In the genomic region with DNA sequence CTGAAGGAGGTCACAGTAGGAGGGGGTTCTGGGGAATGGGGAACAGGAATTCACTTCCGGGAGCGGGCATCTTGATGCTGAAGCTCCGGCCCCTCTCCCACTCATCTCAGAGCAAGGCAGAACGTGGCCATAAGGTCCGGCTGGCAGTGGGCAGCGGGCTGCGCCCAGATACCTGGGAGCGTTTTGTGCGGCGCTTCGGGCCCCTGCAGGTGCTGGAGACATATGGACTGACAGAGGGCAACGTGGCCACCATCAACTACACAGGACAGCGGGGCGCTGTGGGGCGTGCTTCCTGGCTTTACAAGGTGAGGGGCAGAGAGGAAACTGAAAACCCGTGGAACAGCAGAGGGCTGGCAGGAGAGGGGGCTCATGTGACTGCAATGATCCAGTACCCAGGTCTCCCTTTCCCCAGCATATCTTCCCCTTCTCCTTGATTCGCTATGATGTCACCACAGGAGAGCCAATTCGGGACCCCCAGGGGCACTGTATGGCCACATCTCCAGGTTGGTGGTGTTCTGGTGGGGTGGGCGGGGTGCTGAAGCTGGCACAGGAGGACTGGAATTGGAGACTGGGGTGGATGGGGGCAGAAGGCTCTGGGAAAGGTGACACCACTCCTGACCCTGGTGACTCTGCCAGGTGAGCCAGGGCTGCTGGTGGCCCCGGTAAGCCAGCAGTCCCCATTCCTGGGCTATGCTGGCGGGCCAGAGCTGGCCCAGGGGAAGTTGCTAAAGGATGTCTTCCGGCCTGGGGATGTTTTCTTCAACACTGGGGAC, we compare ENCODE assay signal across 19 cellular contexts. TPM values are rescaled to one million over a fixed set of nuclear protein-coding genes. Genes with fewer than 3 reads are reported as not detected.
DNase-seq lines count a peak whose midpoint lies in the region; ATAC-seq and TF ChIP-seq lines count a peak whose summit lies in the region.
"Had no signal": no experiment of that assay in that cellular context is flagged by ENCODE, and none has a peak within 500 bp of the region (broad histone marks: within the 10 kb centered on the region; RNA-seq: fewer than 3 reads in every experiment).

No MANE protein-coding gene starts in this region.

- H3K4me1 ChIP-seq in CD4-positive, CD25-positive, alpha-beta regulatory T cell (ENCODE audit: control insufficient read depth, insufficient read depth, low read length, poor library complexity, severe bottlenecking), result peaks cover 24% of the 10 kb centered on the region
- H3K4me1 ChIP-seq in breast epithelium, result peaks cover 21 to 30% of the 10 kb centered on the region in 2 donors
- H3K4me1 ChIP-seq in right lobe of liver, result peaks cover 0 to 50% (median 20%) of the 10 kb centered on the region in 4 donors
- H3K4me1 ChIP-seq in spleen, result peaks cover 15 to 86% (median 59%) of the 10 kb centered on the region in 6 donors
- H3K4me1 ChIP-seq: colonic mucosa had no signal

- TF ChIP-seq POLR2A in breast epithelium (IDR thresholded peaks at IDR 0.05) (no peak), right lobe of liver (IDR thresholded peaks at IDR 0.05) (no peak), spleen (IDR thresholded peaks at IDR 0.05) (no peak)

- H3K4me3 ChIP-seq in CD4-positive, CD25-positive, alpha-beta regulatory T cell (ENCODE audit: low read depth, low read length), result no peak overlapping the region
- H3K4me3 ChIP-seq in breast epithelium (peak overlapping the region in 1 of 3 donors; percentile 94), right lobe of liver (peak overlapping the region in 1 of 3 donors; percentile 10), spleen (no peak overlapping the region)
- H3K4me3 ChIP-seq: colonic mucosa, GM23338, tibial nerve had no signal

- no peak overlapping the region for H3K27ac ChIP-seq in CD4-positive, CD25-positive, alpha-beta regulatory T cell (ENCODE audit: insufficient read depth, low read length, poor library complexity, severe bottlenecking)
- H3K27ac ChIP-seq in breast epithelium, result peak overlapping the region; percentile 85 to 94
- peak overlapping the region; percentile 6 to 70 (median 40) for H3K27ac ChIP-seq in right lobe of liver
- H3K27ac ChIP-seq in spleen, result peak overlapping the region in 1 of 8 donors; percentile 3
- H3K27ac ChIP-seq: colonic mucosa, epithelial cell of prostate had no signal

- H3K9me3 Mint-ChIP-seq in CD4-positive, CD25-positive, alpha-beta regulatory T cell, result no peaks in the 10 kb centered on the region
- no peaks in the 10 kb centered on the region for H3K9me3 Mint-ChIP-seq in activated naive CD4-positive, alpha-beta T cell treated with anti-CD3 and anti-CD28 coated beads, Interleukin-2, amount 10 ng/mL, durations not matched to agents 7 days and 5 days
- H3K9me3 Mint-ChIP-seq: CD14-positive monocyte, GM23338 had no signal

- CTCF ChIA-PET in activated naive CD4-positive, alpha-beta T cell treated with anti-CD3 and anti-CD28 coated beads, Interleukin-2, amount 10 ng/mL, durations not matched to agents 7 days and 5 days (lab: Charles Lee), result no interaction called here

- H3K27me3 ChIP-seq in CD4-positive, CD25-positive, alpha-beta regulatory T cell (ENCODE audit: control insufficient read depth, insufficient read depth, low read length), result no peaks in the 10 kb centered on the region
- no peaks in the 10 kb centered on the region for H3K27me3 ChIP-seq in breast epithelium
- no peaks in the 10 kb centered on the region for H3K27me3 ChIP-seq in right lobe of liver
- H3K27me3 ChIP-seq in spleen (replicated peaks in 1 of 7), result no peaks in the 10 kb centered on the region
- H3K27me3 ChIP-seq: colonic mucosa, tibial nerve had no signal

- no peaks in the 10 kb centered on the region for H3K9me3 ChIP-seq in CD4-positive, CD25-positive, alpha-beta regulatory T cell (ENCODE audit: control insufficient read depth in 2 of 2, low read length in 2 of 2)
- no peaks in the 10 kb centered on the region for H3K9me3 ChIP-seq in breast epithelium
- no peaks in the 10 kb centered on the region for H3K9me3 ChIP-seq in right lobe of liver
- H3K9me3 ChIP-seq in spleen, result no peaks in the 10 kb centered on the region
- H3K9me3 ChIP-seq: colonic mucosa, tibial nerve had no signal

- H3K4me1 Mint-ChIP-seq in CD4-positive, CD25-positive, alpha-beta regulatory T cell, result peaks cover 3 to 30% (median 4%) of the 10 kb centered on the region in 4 donors
- H3K4me1 Mint-ChIP-seq in activated naive CD4-positive, alpha-beta T cell treated with anti-CD3 and anti-CD28 coated beads, Interleukin-2, amount 10 ng/mL, durations not matched to agents 7 days and 5 days, result peaks cover 41% of the 10 kb centered on the region

- intact Hi-C loops in breast epithelium (cut with DNase I; ENCODE audit: low total_unique reads), result loop anchor here (10.0 kb wide), 1 partner anchor 103 kb away; the partner anchor contains the start of genes ILF2 and NPR1
- intact Hi-C loops in right lobe of liver (cut with DNase I), result loop anchor here in 1 of 2 donors (10.0 kb wide), 1 partner anchor 103 kb away; the partner anchor contains the start of genes ILF2 and NPR1
- intact Hi-C loops in spleen (cut with DNase I; ENCODE audit: low total_unique reads), result no loop called here

- H3K36me3 ChIP-seq in CD4-positive, CD25-positive, alpha-beta regulatory T cell (ENCODE audit: control insufficient read depth, insufficient read depth, low read length), result peaks cover 2% of the 10 kb centered on the region
- H3K36me3 ChIP-seq in breast epithelium (no peaks in the 10 kb centered on the region), right lobe of liver (peaks cover 0 to 2% (median 0%) of the 10 kb centered on the region in 4 donors), spleen (peaks cover 0 to 29% (median 2%) of the 10 kb centered on the region in 6 donors)
- H3K36me3 ChIP-seq: colonic mucosa had no signal

- no peaks in the 10 kb centered on the region for H3K27me3 Mint-ChIP-seq in CD4-positive, CD25-positive, alpha-beta regulatory T cell
- H3K27me3 Mint-ChIP-seq in activated naive CD4-positive, alpha-beta T cell treated with anti-CD3 and anti-CD28 coated beads, Interleukin-2, amount 10 ng/mL, durations not matched to agents 7 days and 5 days, result peaks cover 11% of the 10 kb centered on the region

- TF ChIP-seq CTCF in breast epithelium (IDR thresholded peaks at IDR 0.05) (no peak), right lobe of liver (IDR thresholded peaks at IDR 0.05) (no peak), spleen (IDR thresholded peaks at IDR 0.05 in 8 of 11, conservative IDR thresholded peaks at IDR 0.05 in 3 of 11) (no peak)

- no peak for DNase-seq in CD4-positive, CD25-positive, alpha-beta regulatory T cell
- DNase-seq in breast epithelium (ENCODE audit: low spot score in 2 of 2) (no peak), right lobe of liver (peak in 1 of 3 donors; percentile 58), spleen (peak; percentile 73), NOMO-1 (lab: John Stamatoyannopoulos, UW; ENCODE audit: unreplicated experiment in 2 of 2) (no peak), NCI-H128 (lab: John Stamatoyannopoulos, UW; ENCODE audit: unreplicated experiment) (no peak), putamen (ENCODE audit: low spot score) (no peak)
- no peak for DNase-seq in activated naive CD4-positive, alpha-beta T cell treated with anti-CD3 and anti-CD28 coated beads, Interleukin-2, amount 10 ng/mL, durations not matched to agents 7 days and 5 days
- DNase-seq: activated naive CD4-positive, alpha-beta T cell; colonic mucosa; left colon; NCI-H1436 treated with DMSO at 0.1 percent for 48 hours; NCI-H2227 treated with DMSO at 0.1 percent for 48 hours; small intestine; stimulated activated CD8-positive, alpha-beta memory T cell treated with anti-CD3 and anti-CD28 coated beads, Interleukin-4, amount 100 ng/mL, for 48 hours had no signal

- no peak for ATAC-seq in CD4-positive, CD25-positive, alpha-beta regulatory T cell (ENCODE audit: low read depth in 2 of 2)
- no peak for ATAC-seq in right lobe of liver
- ATAC-seq: GM23338, left colon had no signal

- no peaks in the 10 kb centered on the region for H3K36me3 Mint-ChIP-seq in CD4-positive, CD25-positive, alpha-beta regulatory T cell
- peaks cover 7% of the 10 kb centered on the region for H3K36me3 Mint-ChIP-seq in activated naive CD4-positive, alpha-beta T cell treated with anti-CD3 and anti-CD28 coated beads, Interleukin-2, amount 10 ng/mL, durations not matched to agents 7 days and 5 days

- WGBS in right lobe of liver (ENCODE audit: insufficient coverage, low coverage, low lambda C conversion rate, missing lambda C conversion rate), result 59% methylated on average over 6 of the region's 22 CpGs
- WGBS in spleen, 5 donors, result 87 to 93% (median 89%) methylated on average over 21 to 22 of the region's 22 CpGs

- H3K4me3 Mint-ChIP-seq in CD4-positive, CD25-positive, alpha-beta regulatory T cell, result peak overlapping the region; percentile 21 to 87 (median 74)
- H3K4me3 Mint-ChIP-seq in activated naive CD4-positive, alpha-beta T cell treated with anti-CD3 and anti-CD28 coated beads, Interleukin-2, amount 10 ng/mL, durations not matched to agents 7 days and 5 days, result no peak overlapping the region

- H3K27ac Mint-ChIP-seq in CD4-positive, CD25-positive, alpha-beta regulatory T cell, result peak overlapping the region in 2 of 3 donors; percentile 26 to 64
- no peak overlapping the region for H3K27ac Mint-ChIP-seq in activated naive CD4-positive, alpha-beta T cell treated with anti-CD3 and anti-CD28 coated beads, Interleukin-2, amount 10 ng/mL, durations not matched to agents 7 days and 5 days

RNA-seq across cellular contexts. Expression of gene SLC27A3, which starts 3.0 kb away (rescaled TPM):
- total RNA-seq in CD4-positive, CD25-positive, alpha-beta regulatory T cell, result 8.3 TPM
- 1 to 10 TPM; 5.4 to 8.3 (median 5.9) TPM for polyA plus RNA-seq in CD4-positive, CD25-positive, alpha-beta regulatory T cell
- total RNA-seq in breast epithelium, result 10 to 100 TPM; 23.0 to 36.2 (median 31.5) TPM
- total RNA-seq in right lobe of liver, result 10 to 100 TPM; 25.4 to 50.4 (median 36.9) TPM
- 10 to 100 TPM; 11.1 to 28.4 (median 20.0) TPM for total RNA-seq in spleen
- 10 to 100 TPM; 23.4 to 54.5 (median 48.6) TPM for polyA plus RNA-seq in spleen

RNA-seq across cellular contexts. Expression of gene INTS3, which starts 50.4 kb away (rescaled TPM):
- total RNA-seq in CD4-positive, CD25-positive, alpha-beta regulatory T cell, result 39.5 TPM
- polyA plus RNA-seq in CD4-positive, CD25-positive, alpha-beta regulatory T cell, result 1 to 10 TPM; 6.9 to 9.4 (median 8.1) TPM
- total RNA-seq in breast epithelium (10 to 100 TPM; 46.5 to 53.4 (median 51.7) TPM), right lobe of liver (10 to 100 TPM; 16.5 to 29.1 (median 22.6) TPM), spleen (10 to 100 TPM; 38.1 to 66.2 (median 49.0) TPM)
- polyA plus RNA-seq in spleen, result 10 to 100 TPM; 24.7 to 51.9 (median 46.6) TPM
